In genomic region chr5:61575103-61575502, GRCh38 we compare ENCODE assay signal across 8 cellular contexts.
A peak's percentile ranks its signal among the peaks of the same experiment; 100 is the strongest.
DNase-seq lines count a peak whose midpoint lies in the region; ATAC-seq, FAIRE-seq and TF ChIP-seq lines count a peak whose summit lies in the region.
"Had no signal": no experiment of that assay in that cellular context is flagged by ENCODE, and none has a peak within 500 bp of the region (broad histone marks: within the 10 kb centered on the region; RNA-seq: fewer than 3 reads in every experiment).

No MANE protein-coding gene starts in this region.

- H4K20me1 ChIP-seq in GM23338 (replicated peaks; ENCODE audit: insufficient read depth), result no peaks in the 10 kb centered on the region

- no peaks in the 10 kb centered on the region for H3K36me3 Mint-ChIP-seq in GM23338 (ENCODE audit: low read depth)

- peak overlapping the region; percentile 69; the same call in 1 of the 2 replicates for H2AFZ ChIP-seq in GM23338

- H3K4me3 Mint-ChIP-seq in GM23338, result no peak overlapping the region

- TF ChIP-seq POLR2A in erythroblast (IDR thresholded peaks at IDR 0.05; ENCODE audit: low read length), result no peak
- TF ChIP-seq POLR2A in GM12891 (IDR thresholded peaks at IDR 0.05; ENCODE audit: low read depth, low read length), result no peak

- 0 out of 2 replicates have a peak, but pooled peaks cover 8% of the 10 kb centered on the region for H3K9me2 ChIP-seq in GM23338 (ENCODE audit: insufficient read depth)

- DNase-seq in GM23338 (ENCODE audit: low spot score) (no peak), RKO (ENCODE audit: low spot score) (peak; percentile 14), erythroblast (lab: John Stamatoyannopoulos, UW) (peak; percentile 3 to 12), renal cortical epithelial cell (ENCODE audit: low read depth) (peak; percentile 69), NOMO-1 treated with dmso at 0.1 percent for 144 hours (lab: John Stamatoyannopoulos, UW; ENCODE audit: unreplicated experiment) (no peak), GM12891 (ENCODE audit: insufficient read length, low spot score) (no peak)

- FAIRE-seq in GM12891 (lab: Jason Lieb, UNC), result no peak

- no peaks in the 10 kb centered on the region for H3K9me3 Mint-ChIP-seq in GM23338

- H3K79me2 ChIP-seq in GM23338 (replicated peaks; ENCODE audit: insufficient read depth), result no peaks in the 10 kb centered on the region

- H3F3A ChIP-seq in GM23338 (replicated peaks; ENCODE audit: low read depth), result no peaks in the 10 kb centered on the region

- H3K4me1 ChIP-seq in GM23338 (ENCODE audit: insufficient read depth), result no peaks in the 10 kb centered on the region

- no peak overlapping the region for H3K27ac Mint-ChIP-seq in GM23338

- H3K27ac ChIP-seq in GM23338 (ENCODE audit: low read depth), result no peak overlapping the region
- H3K27ac ChIP-seq: epithelial cell of prostate had no signal

- no peak overlapping the region for H3K4me3 ChIP-seq in GM23338

- no peaks in the 10 kb centered on the region for H3K36me3 ChIP-seq in GM23338 (ENCODE audit: insufficient read depth)

- ATAC-seq in GM23338 (no peak), HG03432 (IDR thresholded peaks at IDR 0.05; ENCODE audit: unreplicated experiment) (no peak)

- H3K27me3 ChIP-seq in GM23338 (ENCODE audit: insufficient read depth), result no peaks in the 10 kb centered on the region

- no peaks in the 10 kb centered on the region for H3K4me1 Mint-ChIP-seq in GM23338

- H3K4me2 ChIP-seq in GM23338, result no peak overlapping the region

- TF ChIP-seq CTCF in GM23338 (conservative IDR thresholded peaks at IDR 0.05; ENCODE audit: low read depth in 2 of 2), result no peak

- H3K27me3 Mint-ChIP-seq in GM23338 (ENCODE audit: insufficient read depth, low read depth, poor library complexity), result peaks cover 4% of the 10 kb centered on the region

TF ChIP-seq in GM23338, 12 proteins besides CTCF, POLR2A, EP300 and RAD21 (continues in another document):
- no peak for TF ChIP-seq NANOG (IDR thresholded peaks at IDR 0.05; ENCODE audit: borderline replicate concordance)
- TF ChIP-seq ETS1 (IDR thresholded peaks at IDR 0.05), result no peak

TF ChIP-seq in GM12891, 5 proteins besides CTCF, POLR2A, EP300 and RAD21:
- TF ChIP-seq PAX5 (IDR thresholded peaks at IDR 0.05; ENCODE audit: insufficient read depth, low read length, severe bottlenecking) (no peak), POU2F2 (IDR thresholded peaks at IDR 0.05; ENCODE audit: low read depth, low read length) (no peak), TAF1 (IDR thresholded peaks at IDR 0.05; ENCODE audit: low read depth, low read length) (no peak), POLR2AphosphoS5 (IDR thresholded peaks at IDR 0.05; ENCODE audit: low read depth, low read length) (no peak)
TF ChIP-seq in GM12891: peak in this region for 0.

Comparison
In these comparisons a context has a peak if more than half of its experiments do, and no peak if none do; other contexts are left out.
1. DNase-seq: peak in RKO (single experiment), erythroblast (2 of 2) and renal cortical epithelial cell (single experiment); none in GM23338 (single experiment), NOMO-1 treated with dmso at 0.1 percent for 144 hours (single experiment) and GM12891 (single experiment).